14 cellular contexts compared by ENCODE assay signal in genomic region chr2:164967781-164968228, GRCh38. TPM values are rescaled to one million over a fixed set of nuclear protein-coding genes. Genes with fewer than 3 reads are reported as not detected.
A peak's percentile ranks its signal among the peaks of the same experiment; 100 is the strongest.
DNase-seq lines count a peak whose midpoint lies in the region; ATAC-seq and TF ChIP-seq lines count a peak whose summit lies in the region.
"Had no signal": no experiment of that assay in that cellular context is flagged by ENCODE, and none has a peak within 500 bp of the region (broad histone marks: within the 10 kb centered on the region; RNA-seq: fewer than 3 reads in every experiment).

No MANE protein-coding gene starts in this region.

- DNase-seq in AG08396 (ENCODE audit: low spot score) = peak; percentile 56
- peak; percentile 95 for DNase-seq in LHCN-M2 (ENCODE audit: low read depth)
- DNase-seq in dedifferentiated amniotic fluid mesenchymal stem cell (ENCODE audit: extremely low spot score) = peak; percentile 46
- peak; percentile 89 for DNase-seq in mesenchymal stem cell
- no peak for DNase-seq in GM10248 (ENCODE audit: extremely low spot score)
- DNase-seq in NCI-H1417 (lab: John Stamatoyannopoulos, UW) = no peak
- DNase-seq in activated T-cell treated with anti-CD3 and anti-CD28 coated beads for 4 hours = no peak
- DNase-seq: NCI-H1694; SIG-M5; stimulated activated naive CD8-positive, alpha-beta T cell treated with anti-CD3 and anti-CD28 coated beads, Interleukin-15, Interleukin-2, amounts not matched to agents 100 U/mL and 50 U/mL, for 24 hours had no signal

- no peak overlapping the region for H3K23ac ChIP-seq in mesenchymal stem cell (ENCODE audit: low read length in 2 of 2)

- H2BK12ac ChIP-seq in mesenchymal stem cell (ENCODE audit: low read length in 2 of 2) = no peak overlapping the region

- H2AK5ac ChIP-seq in mesenchymal stem cell (ENCODE audit: low read length, severe bottlenecking) = peak overlapping the region; percentile 34

- H3K4me2 ChIP-seq in mesenchymal stem cell (ENCODE audit: low read length, poor library complexity, severe bottlenecking) = no peak overlapping the region
- H3K4me2 ChIP-seq: BLaER1 treated with 17β-estradiol and CSF1 and Interleukin-3, amounts not matched to agents 10 nM and 100 nM had no signal

- POLR2A ChIA-PET in GM10248 (lab: Yijun Ruan, JAX) = no interaction called here

- H3K4me3 ChIP-seq in mesenchymal stem cell (ENCODE audit: insufficient read depth in 1 of 2, low read depth in 1 of 2, low read length in 2 of 2) = no peak overlapping the region
- H3K4me3 ChIP-seq: BLaER1 treated with 17β-estradiol and CSF1 and Interleukin-3, amounts not matched to agents 10 nM and 100 nM; skin epidermis had no signal

- no peaks in the 10 kb centered on the region for H3K27me3 ChIP-seq in mesenchymal stem cell (ENCODE audit: control insufficient read depth in 1 of 2, insufficient read depth in 1 of 2, low read length in 2 of 2)
- H3K27me3 ChIP-seq: BLaER1 treated with 17β-estradiol and CSF1 and Interleukin-3, amounts not matched to agents 10 nM and 100 nM had no signal

- CTCF ChIA-PET in GM10248 (lab: Yijun Ruan, JAX) = interaction anchor here (1.2 kb wide), 1 partner anchor 20 kb away, joined by 3 read pairs; no protein-coding TSS in a partner anchor

- H2AFZ ChIP-seq in mesenchymal stem cell (ENCODE audit: low read depth, low read length) = no peak overlapping the region

- no peak overlapping the region for H2BK15ac ChIP-seq in mesenchymal stem cell (ENCODE audit: low read depth, poor library complexity, severe bottlenecking)

- no peaks in the 10 kb centered on the region for H3K79me1 ChIP-seq in mesenchymal stem cell (replicated peaks; ENCODE audit: low read length, poor library complexity, severe bottlenecking)

- ATAC-seq in HG02588 (IDR thresholded peaks at IDR 0.05; ENCODE audit: unreplicated experiment) = no peak
- ATAC-seq: left lobe of liver; stimulated activated naive CD8-positive, alpha-beta T cell treated with anti-CD3 and anti-CD28 coated beads, Interleukin-15, Interleukin-2, amounts not matched to agents 100 U/mL and 50 U/mL, for 24 hours had no signal

- peak overlapping the region; percentile 89 for H3K27ac ChIP-seq in mesenchymal stem cell (ENCODE audit: low read length, poor library complexity, severe bottlenecking)
- H3K27ac ChIP-seq: BLaER1 treated with 17β-estradiol and CSF1 and Interleukin-3, amounts not matched to agents 10 nM and 100 nM; skin epidermis had no signal

- H3K9me3 ChIP-seq in mesenchymal stem cell (ENCODE audit: control insufficient read depth, low read length) = no peaks in the 10 kb centered on the region

- no peak overlapping the region for H3K18ac ChIP-seq in mesenchymal stem cell (ENCODE audit: low read depth in 1 of 2, low read length in 2 of 2)

- no peak overlapping the region for H2BK120ac ChIP-seq in mesenchymal stem cell (ENCODE audit: low read depth, low read length)

- H4K8ac ChIP-seq in mesenchymal stem cell (ENCODE audit: low read length) = no peak overlapping the region

- no peak for TF ChIP-seq CTCF in GM10248 (IDR thresholded peaks at IDR 0.05; ENCODE audit: control extremely low read depth, extremely low read depth, low read depth, missing control alignments)

- H2BK5ac ChIP-seq in mesenchymal stem cell (ENCODE audit: low read depth, low read length, poor library complexity, severe bottlenecking) = no peak overlapping the region

- no peak overlapping the region for H4K91ac ChIP-seq in mesenchymal stem cell (ENCODE audit: low read length)

- WGBS in mesenchymal stem cell = 60% methylated on average over 2 of the region's 2 CpGs

- no peaks in the 10 kb centered on the region for H3K36me3 ChIP-seq in mesenchymal stem cell (ENCODE audit: control insufficient read depth in 1 of 2, insufficient read depth in 2 of 2, low read depth in 1 of 2, low read length in 2 of 2)
- H3K36me3 ChIP-seq: BLaER1 treated with 17β-estradiol and CSF1 and Interleukin-3, amounts not matched to agents 10 nM and 100 nM had no signal

- no peak overlapping the region for H3K9ac ChIP-seq in mesenchymal stem cell (ENCODE audit: low read length)
- H3K9ac ChIP-seq: BLaER1 treated with 17β-estradiol and CSF1 and Interleukin-3, amounts not matched to agents 10 nM and 100 nM had no signal

- no peaks in the 10 kb centered on the region for H3K4me1 ChIP-seq in mesenchymal stem cell (ENCODE audit: control insufficient read depth, insufficient read depth, low read depth, low read length)

- H3K4ac ChIP-seq in mesenchymal stem cell (ENCODE audit: low read depth in 1 of 2, low read length in 2 of 2) = no peak overlapping the region

- H3K14ac ChIP-seq in mesenchymal stem cell (ENCODE audit: low read length in 2 of 2) = no peak overlapping the region

RNA-seq across cellular contexts. Expression of gene SLC38A11, which starts 12.5 kb away (rescaled TPM):
- not detected in 2 replicates for total RNA-seq in LHCN-M2 (2014; rRNA removed)
- polyA plus RNA-seq in LHCN-M2 (2012) = 0.16 TPM
- polyA plus RNA-seq in mesenchymal stem cell (2013, experiment 1 of 2) = not detected
- not detected for polyA plus RNA-seq in mesenchymal stem cell (2013, experiment 2 of 2)

Comparison
In these comparisons a context has a peak if more than half of its experiments do, and no peak if none do; other contexts are left out.
1. DNase-seq: peak in AG08396 (single experiment), LHCN-M2 (single experiment), dedifferentiated amniotic fluid mesenchymal stem cell (single experiment) and mesenchymal stem cell (single experiment); none in GM10248 (single experiment), NCI-H1417 (0 of 3) and activated T-cell treated with anti-CD3 and anti-CD28 coated beads for 4 hours (single experiment).